1 cellular context compared by ENCODE assay signal in genomic region chr17:47941246-47941997, GRCh38.
TF ChIP-seq lines count a peak whose summit lies in the region.

TSS of gene PNPO (plus strand) at chr17:47941571. CDS start at chr17:47941676, 105 bp downstream.

TF ChIP-seq in A549, 52 proteins besides CTCF, POLR2A, EP300 and RAD21 (continued from another document):
- no peak for TF ChIP-seq HES2 (IDR thresholded peaks at IDR 0.05)
- no peak for TF ChIP-seq BHLHE40 (IDR thresholded peaks at IDR 0.05; ENCODE audit: low read depth, low read length)
- peak; percentile 100 for TF ChIP-seq MAX (IDR thresholded peaks at IDR 0.05)
- no peak for TF ChIP-seq CBX2 (IDR thresholded peaks at IDR 0.05; ENCODE audit: borderline replicate concordance, low read depth)
- no peak for TF ChIP-seq MAZ (IDR thresholded peaks at IDR 0.05; ENCODE audit: borderline replicate concordance, low read depth, low read length)
- no peak for TF ChIP-seq FOSL2 (IDR thresholded peaks at IDR 0.05)
- TF ChIP-seq FOSL2 (CRISPR knock-in tag; IDR thresholded peaks at IDR 0.05): peak; percentile 25; the same call in 1 of the 2 replicates
- TF ChIP-seq ZSCAN20 (CRISPR knock-in tag; IDR thresholded peaks at IDR 0.05): no peak
- 0 out of 2 replicates have a peak, but pooled peaks have one; percentile 32 for TF ChIP-seq RARB (CRISPR knock-in tag; IDR thresholded peaks at IDR 0.05)
- peak; percentile 94 for TF ChIP-seq EHF (CRISPR knock-in tag; IDR thresholded peaks at IDR 0.05)
- TF ChIP-seq JUN (IDR thresholded peaks at IDR 0.05): peak; percentile 63 to 77; a peak in 4 of 5 replicates
- no peak for TF ChIP-seq SREBF2 (IDR thresholded peaks at IDR 0.05)
- TF ChIP-seq RFX5 (IDR thresholded peaks at IDR 0.05): peak; percentile 71
- peak in 1 of 2 experiments; percentile 2; a peak in 1 of 4 replicates for TF ChIP-seq CEBPB (IDR thresholded peaks at IDR 0.05)
- peak; percentile 100 for TF ChIP-seq E2F6 (IDR thresholded peaks at IDR 0.05; ENCODE audit: borderline replicate concordance, low read depth)
- TF ChIP-seq ZC3H11A (IDR thresholded peaks at IDR 0.05): no peak
- peak; percentile 59; the same call in 1 of the 2 replicates for TF ChIP-seq KDM5A (IDR thresholded peaks at IDR 0.05)
- peak; percentile 93 for TF ChIP-seq HOXB13 (CRISPR knock-in tag; IDR thresholded peaks at IDR 0.05; ENCODE audit: low read depth)
- peak; percentile 86; the same call in 1 of the 2 replicates for TF ChIP-seq HEYL (CRISPR knock-in tag; IDR thresholded peaks at IDR 0.05)
- TF ChIP-seq MYC (IDR thresholded peaks at IDR 0.05; ENCODE audit: borderline replicate concordance, low read length): peak; percentile 93
- peak; percentile 90 for TF ChIP-seq USF2 (IDR thresholded peaks at IDR 0.05)
- no peak for TF ChIP-seq ZFP36 (IDR thresholded peaks at IDR 0.05; ENCODE audit: borderline replicate concordance, partially characterized antibody)
- no peak for TF ChIP-seq JUNB (IDR thresholded peaks at IDR 0.05)
- TF ChIP-seq PBX3 (IDR thresholded peaks at IDR 0.05): peak; percentile 74; the same call in 1 of the 2 replicates
- no peak; the same call in 1 of the 2 replicates for TF ChIP-seq NPAS2 (CRISPR knock-in tag; IDR thresholded peaks at IDR 0.05; ENCODE audit: borderline replicate concordance)
- no peak for TF ChIP-seq HDAC2 (IDR thresholded peaks at IDR 0.05)
- TF ChIP-seq PHF8 (IDR thresholded peaks at IDR 0.05; ENCODE audit: borderline replicate concordance, low read depth): peak; percentile 79; the same call in 1 of the 2 replicates
- no peak for TF ChIP-seq SMC3 (IDR thresholded peaks at IDR 0.05)
- peak; percentile 81 for TF ChIP-seq TP53 (CRISPR knock-in tag; IDR thresholded peaks at IDR 0.05)
- no peak for TF ChIP-seq RCOR1 (IDR thresholded peaks at IDR 0.05; ENCODE audit: low read depth, low read length)
- TF ChIP-seq HOXB5 (CRISPR knock-in tag; IDR thresholded peaks at IDR 0.05): peak; percentile 92
- TF ChIP-seq REST (IDR thresholded peaks at IDR 0.05): no peak
